Comparison of ENCODE assay signal across 12 cellular contexts in the genomic region with DNA sequence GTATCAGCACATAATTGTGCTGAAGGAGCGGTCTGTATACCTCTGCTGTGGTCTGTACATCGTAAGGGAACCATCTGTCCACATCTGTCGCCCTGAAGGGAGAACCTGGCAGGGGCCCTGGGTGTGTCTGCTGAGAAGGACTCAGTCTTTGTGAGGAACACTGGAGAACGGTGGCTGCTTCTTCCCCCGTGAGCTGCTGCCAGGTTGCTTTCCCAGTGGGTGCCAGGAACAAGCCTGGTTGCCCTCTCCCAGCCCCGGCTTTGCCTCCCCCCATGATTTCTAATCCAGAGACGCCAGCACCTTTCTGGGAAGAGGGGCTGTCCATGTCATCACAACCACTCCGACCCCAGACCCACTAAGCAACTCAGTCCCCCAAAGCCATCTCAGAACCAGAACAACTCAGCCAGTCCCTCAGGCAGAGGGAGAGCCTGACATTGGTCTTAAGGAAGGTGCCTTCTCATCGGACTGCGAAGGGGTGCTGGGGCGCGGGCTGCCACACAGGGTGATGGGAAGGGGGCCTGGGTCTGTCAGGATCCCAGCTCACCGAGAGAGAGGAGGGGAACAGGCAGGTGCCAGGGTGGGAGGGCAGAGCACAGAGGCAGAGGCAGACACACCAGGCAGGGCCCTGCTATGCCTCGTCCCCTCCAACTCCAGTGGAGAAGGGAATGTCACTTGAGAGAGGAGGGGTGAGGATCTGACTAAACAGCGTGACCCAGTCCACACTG. TPM values are rescaled to one million over a fixed set of nuclear protein-coding genes. Genes with fewer than 3 reads are reported as not detected.
A peak's percentile ranks its signal among the peaks of the same experiment; 100 is the strongest.
DNase-seq lines count a peak whose midpoint lies in the region; ATAC-seq and TF ChIP-seq lines count a peak whose summit lies in the region.
"Had no signal": no experiment of that assay in that cellular context is flagged by ENCODE, and none has a peak within 500 bp of the region (broad histone marks: within the 10 kb centered on the region; RNA-seq: fewer than 3 reads in every experiment).

No MANE protein-coding gene starts in this region.

- H3K4me2 ChIP-seq in Loucy (ENCODE audit: low read depth, low read length, poor library complexity, severe bottlenecking) (peak overlapping the region; percentile 74), mammary epithelial cell (ENCODE audit: insufficient read depth, low read depth, low read length) (peak overlapping the region; percentile 84)

- H3K36me3 Mint-ChIP-seq in CD4-positive, CD25-positive, alpha-beta regulatory T cell = peaks cover 4% of the 10 kb centered on the region
- H3K36me3 Mint-ChIP-seq in neural crest cell (ENCODE audit: low read depth) = no peaks in the 10 kb centered on the region

- no peaks in the 10 kb centered on the region for H3F3A ChIP-seq in Loucy (ENCODE audit: low read depth)

- CTCF ChIA-PET in mammary epithelial cell (lab: Charles Lee; ENCODE audit: low non-redundant PET) = interaction anchor here (1.0 kb wide), 1 partner anchor 36 kb away, joined by 3 read pairs; no protein-coding TSS in a partner anchor

- no peaks in the 10 kb centered on the region for H3K36me3 ChIP-seq in CD4-positive, CD25-positive, alpha-beta regulatory T cell (ENCODE audit: control insufficient read depth, insufficient read depth, low read length)
- H3K36me3 ChIP-seq in Loucy (ENCODE audit: insufficient read depth, low read length) (no peaks in the 10 kb centered on the region), mammary epithelial cell (ENCODE audit: insufficient read depth, low read length) (peaks cover 2% of the 10 kb centered on the region)
- H3K36me3 ChIP-seq: MG63, thoracic aorta had no signal

- peak overlapping the region in 3 of 4 donors; percentile 26 to 96 (median 54) for H3K4me3 Mint-ChIP-seq in CD4-positive, CD25-positive, alpha-beta regulatory T cell
- no peak overlapping the region for H3K4me3 Mint-ChIP-seq in neural crest cell

- H3K4me1 ChIP-seq in CD4-positive, CD25-positive, alpha-beta regulatory T cell (ENCODE audit: control insufficient read depth, insufficient read depth, low read length, poor library complexity, severe bottlenecking) = peaks cover 61% of the 10 kb centered on the region
- peaks cover 65% of the 10 kb centered on the region for H3K4me1 ChIP-seq in Loucy (ENCODE audit: insufficient read depth, low read length, poor library complexity, severe bottlenecking)
- H3K4me1 ChIP-seq in mammary epithelial cell (ENCODE audit: insufficient read depth, low read length) = peaks cover 48% of the 10 kb centered on the region

- H3K27ac Mint-ChIP-seq in CD4-positive, CD25-positive, alpha-beta regulatory T cell = peak overlapping the region; percentile 54 to 83 (median 56)
- H3K27ac Mint-ChIP-seq in neural crest cell (ENCODE audit: unreplicated experiment) = peak overlapping the region; percentile 43

- in situ Hi-C loops in mammary epithelial cell (cut with MboI; ENCODE audit: low sequenced_read_pairs in 2 of 2) = no loop called here

- H3K9me2 ChIP-seq in Loucy (replicated peaks; ENCODE audit: low read depth, low read length) = no peaks in the 10 kb centered on the region

- ATAC-seq in CD4-positive, CD25-positive, alpha-beta regulatory T cell (ENCODE audit: low read depth in 2 of 2) = no peak
- ATAC-seq in HG03378 (IDR thresholded peaks at IDR 0.05; ENCODE audit: unreplicated experiment) = no peak

- peak overlapping the region; percentile 46 for H3K9ac ChIP-seq in Loucy (ENCODE audit: low read depth, low read length, poor library complexity, severe bottlenecking)
- peak overlapping the region; percentile 69 for H3K9ac ChIP-seq in mammary epithelial cell (ENCODE audit: insufficient read depth, low read length)

- no peak for TF ChIP-seq CTCF in Loucy (conservative IDR thresholded peaks at IDR 0.05; ENCODE audit: low read length)
- TF ChIP-seq CTCF in mammary epithelial cell (conservative IDR thresholded peaks at IDR 0.05 in 1 of 2, IDR thresholded peaks at IDR 0.05 in 1 of 2; ENCODE audit: extremely low read depth in 1 of 2, insufficient read depth in 1 of 2, low read depth in 1 of 2, low read length in 2 of 2) = no peak
- TF ChIP-seq CTCF in neural crest cell (conservative IDR thresholded peaks at IDR 0.05) = no peak

- no peak for DNase-seq in CD4-positive, CD25-positive, alpha-beta regulatory T cell
- DNase-seq in mammary epithelial cell = no peak
- DNase-seq in neural crest cell (ENCODE audit: low read depth, low spot score) = no peak
- no peak for DNase-seq in NCI-H345 treated with DMSO at 0.1 percent for 48 hours (lab: John Stamatoyannopoulos, UW; ENCODE audit: unreplicated experiment)
- no peak for DNase-seq in stimulated activated naive CD4-positive, alpha-beta T cell (lab: John Stamatoyannopoulos, UW)
- DNase-seq in D341Med (ENCODE audit: low spot score) = no peak
- DNase-seq: COR-L47; stimulated activated CD4-positive, alpha-beta T cell treated with anti-CD3 and anti-CD28 coated beads, Interleukin-4, amount 100 ng/mL, for 4 hours had no signal

- no peaks in the 10 kb centered on the region for H3K9me3 Mint-ChIP-seq in CD4-positive, CD25-positive, alpha-beta regulatory T cell
- no peaks in the 10 kb centered on the region for H3K9me3 Mint-ChIP-seq in neural crest cell

- no peaks in the 10 kb centered on the region for H3K9me3 ChIP-seq in CD4-positive, CD25-positive, alpha-beta regulatory T cell (ENCODE audit: control insufficient read depth in 2 of 2, low read length in 2 of 2)
- H3K9me3 ChIP-seq in Loucy (ENCODE audit: insufficient read depth, low read depth, low read length) (no peaks in the 10 kb centered on the region), mammary epithelial cell (replicated peaks; ENCODE audit: insufficient read depth, low read length) (no peaks in the 10 kb centered on the region)
- H3K9me3 ChIP-seq: MG63, thoracic aorta had no signal

- no TSS peak for BruUV-seq in mammary epithelial cell (replicated peaks; lab: Mats Ljungman, UMichigan)

- intact Hi-C loops in mammary epithelial cell (cut with micrococcal nuclease) = no loop called here

- H3K27me3 Mint-ChIP-seq in CD4-positive, CD25-positive, alpha-beta regulatory T cell = no peaks in the 10 kb centered on the region
- peaks cover 4% of the 10 kb centered on the region for H3K27me3 Mint-ChIP-seq in neural crest cell (ENCODE audit: low read depth)

- peaks cover 8 to 77% (median 55%) of the 10 kb centered on the region in 4 donors for H3K4me1 Mint-ChIP-seq in CD4-positive, CD25-positive, alpha-beta regulatory T cell
- peaks cover 44% of the 10 kb centered on the region for H3K4me1 Mint-ChIP-seq in neural crest cell

- dilution Hi-C loops in mammary epithelial cell (cut with HindIII; ENCODE audit: low sequenced_read_pairs) = no loop called here

- H3K27me3 ChIP-seq in CD4-positive, CD25-positive, alpha-beta regulatory T cell (ENCODE audit: control insufficient read depth, insufficient read depth, low read length) = no peaks in the 10 kb centered on the region
- H3K27me3 ChIP-seq in Loucy (ENCODE audit: insufficient read depth, low read length, poor library complexity, severe bottlenecking) (no peaks in the 10 kb centered on the region), mammary epithelial cell (ENCODE audit: insufficient read depth, low read length) (no peaks in the 10 kb centered on the region)
- H3K27me3 ChIP-seq: MG63 had no signal

- H2AFZ ChIP-seq in Loucy (ENCODE audit: low read length) (no peak overlapping the region), mammary epithelial cell (ENCODE audit: low read depth, low read length) (no peak overlapping the region)

- H3K27ac ChIP-seq in CD4-positive, CD25-positive, alpha-beta regulatory T cell (ENCODE audit: insufficient read depth, low read length, poor library complexity, severe bottlenecking) = no peak overlapping the region
- H3K27ac ChIP-seq in mammary epithelial cell (ENCODE audit: insufficient read depth, low read depth, low read length) = peak overlapping the region; percentile 99
- H3K27ac ChIP-seq: thoracic aorta had no signal

- H3K79me2 ChIP-seq in Loucy (ENCODE audit: insufficient read depth, low read length) (peaks cover 81% of the 10 kb centered on the region), mammary epithelial cell (ENCODE audit: insufficient read depth, low read length) (peaks cover 79% of the 10 kb centered on the region)

- H4K20me1 ChIP-seq in Loucy (ENCODE audit: insufficient read depth, low read length, poor library complexity, severe bottlenecking) = peaks cover 3% of the 10 kb centered on the region
- no peaks in the 10 kb centered on the region for H4K20me1 ChIP-seq in mammary epithelial cell (ENCODE audit: insufficient read depth, low read length)

- 60% methylated on average over 8 of the region's 15 CpGs for WGBS in mammary epithelial cell (ENCODE audit: low coverage, missing lambda C conversion rate)

- H3K4me3 ChIP-seq in CD4-positive, CD25-positive, alpha-beta regulatory T cell (ENCODE audit: low read depth, low read length) = no peak overlapping the region
- peak overlapping the region; percentile 46 for H3K4me3 ChIP-seq in Loucy (ENCODE audit: low read length, poor library complexity, severe bottlenecking)
- peak overlapping the region in 1 of 3 experiments; percentile 23 for H3K4me3 ChIP-seq in mammary epithelial cell (replicated peaks in 1 of 3; ENCODE audit: insufficient read depth in 1 of 3, low read depth in 2 of 3, low read length in 3 of 3)
- H3K4me3 ChIP-seq: MG63, thoracic aorta had no signal

RNA-seq across cellular contexts. Expression of a gene that starts 8.5 kb away (rescaled TPM):
- total RNA-seq in CD4-positive, CD25-positive, alpha-beta regulatory T cell = 139 TPM
- polyA plus RNA-seq in CD4-positive, CD25-positive, alpha-beta regulatory T cell = 1 to 10 TPM in 3 of 4 donors, under 1 TPM in 1; 0.93 to 2.5 (median 1.7) TPM
- 100 to 1,000 TPM in 1 of 2 donors, 10 to 100 TPM in 1; 20.5 to 107 TPM for total RNA-seq in mammary epithelial cell
- 24.2 TPM for polyA plus RNA-seq in mammary epithelial cell
- polyA minus RNA-seq in mammary epithelial cell = 44.0 TPM
- total RNA-seq in neural crest cell = 46.3 and 54.9 TPM in 2 replicates
